ENCODE assay signal across 12 cellular contexts in genomic region chr13:79450110-79450509, GRCh38.
"Had no signal": no experiment of that assay in that cellular context is flagged by ENCODE, and none has a peak within 500 bp of the region (broad histone marks: within the 10 kb centered on the region; RNA-seq: fewer than 3 reads in every experiment).

No MANE protein-coding gene starts in this region.

- H3K36me3 ChIP-seq: colonic mucosa, lower lobe of right lung, neural progenitor cell, pancreas, tibial nerve, vagina had no signal

- H3K4me3 ChIP-seq: colonic mucosa, lower lobe of right lung, neural progenitor cell, pancreas, tibial nerve, vagina had no signal

- DNase-seq: activated effector memory CD4-positive, alpha-beta T cell treated with Interleukin-2 at 50 U/mL for 16 hours; caudate nucleus; colonic mucosa; foreskin keratinocyte; immature natural killer cell; lower lobe of right lung; pancreas; SHP77 treated with DMSO at 0.1 percent for 48 hours had no signal

- H3K27ac ChIP-seq: colonic mucosa, foreskin keratinocyte, lower lobe of right lung, neural progenitor cell, pancreas, tibial nerve, vagina had no signal

- H3K27me3 ChIP-seq: colonic mucosa, foreskin keratinocyte, pancreas, tibial nerve, vagina had no signal

- H3K36me3 Mint-ChIP-seq: immature natural killer cell, mesothelial cell of epicardium, neural progenitor cell had no signal

- H3K4me1 ChIP-seq: colonic mucosa, foreskin keratinocyte, pancreas, tibial nerve, vagina had no signal

- H3K27ac Mint-ChIP-seq: mesothelial cell of epicardium, neural progenitor cell had no signal

- H3K9me3 ChIP-seq: colonic mucosa, lower lobe of right lung, pancreas, tibial nerve, vagina had no signal

- H3K9me3 Mint-ChIP-seq: immature natural killer cell, mesothelial cell of epicardium had no signal

- H3K4me3 Mint-ChIP-seq: immature natural killer cell, mesothelial cell of epicardium, neural progenitor cell had no signal
